Comparison of ENCODE assay signal across 13 cellular contexts in the genomic region with DNA sequence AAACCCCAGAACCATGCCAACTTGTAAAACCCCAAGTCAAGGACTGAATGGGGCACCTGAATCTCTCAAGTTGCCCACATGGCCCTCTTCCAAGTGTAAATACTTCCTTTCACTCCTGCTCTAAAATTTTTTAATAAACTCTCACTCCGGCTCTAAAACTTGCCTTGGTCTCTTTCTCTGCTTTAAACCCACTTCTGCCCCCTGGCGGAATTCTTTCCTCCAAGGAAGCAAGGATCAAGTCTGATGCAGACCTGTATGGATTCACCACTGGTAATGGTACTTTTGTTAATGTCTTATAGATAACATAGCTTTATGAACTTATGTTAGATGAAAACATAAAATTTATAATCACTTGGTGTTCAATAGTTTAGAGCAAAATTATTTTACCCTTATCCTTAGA. TPM values are rescaled to one million over a fixed set of nuclear protein-coding genes. Genes with fewer than 3 reads are reported as not detected.
DNase-seq lines count a peak whose midpoint lies in the region; ATAC-seq and TF ChIP-seq lines count a peak whose summit lies in the region.
"Had no signal": no experiment of that assay in that cellular context is flagged by ENCODE, and none has a peak within 500 bp of the region (broad histone marks: within the 10 kb centered on the region; RNA-seq: fewer than 3 reads in every experiment).

No MANE protein-coding gene starts in this region.

- H3K4me3 ChIP-seq in mammary epithelial cell (replicated peaks in 1 of 3; ENCODE audit: insufficient read depth in 1 of 3, low read depth in 2 of 3, low read length in 3 of 3) (no peak overlapping the region), stomach (no peak overlapping the region), mucosa of descending colon (no peak overlapping the region)
- H3K4me3 ChIP-seq: prostate gland had no signal

- no peak for TF ChIP-seq POLR2A in stomach (IDR thresholded peaks at IDR 0.05)

- H3K4me2 ChIP-seq in mammary epithelial cell (ENCODE audit: insufficient read depth, low read depth, low read length) = no peak overlapping the region

- H3K36me3 Mint-ChIP-seq in MCF 10A (ENCODE audit: insufficient read depth, unreplicated experiment) = peaks cover 6% of the 10 kb centered on the region
- H3K36me3 Mint-ChIP-seq: activated naive CD4-positive, alpha-beta T cell treated with anti-CD3 and anti-CD28 coated beads, Interleukin-2, amount 50 U/mL, for 72 hours had no signal

- TF ChIP-seq CTCF in MCF 10A (IDR thresholded peaks at IDR 0.05; ENCODE audit: unreplicated experiment) (no peak), mammary epithelial cell (conservative IDR thresholded peaks at IDR 0.05 in 1 of 2, IDR thresholded peaks at IDR 0.05 in 1 of 2; ENCODE audit: extremely low read depth in 1 of 2, insufficient read depth in 1 of 2, low read depth in 1 of 2, low read length in 2 of 2) (peak in 1 of 2 donors; percentile 6), stomach (IDR thresholded peaks at IDR 0.05) (no peak), mucosa of descending colon (IDR thresholded peaks at IDR 0.05) (no peak)

- H4K20me1 ChIP-seq in mammary epithelial cell (ENCODE audit: insufficient read depth, low read length) = no peaks in the 10 kb centered on the region

- in situ Hi-C loops in mammary epithelial cell (cut with MboI; ENCODE audit: low sequenced_read_pairs in 2 of 2) = no loop called here

- intact Hi-C loops in MCF 10A (cut with micrococcal nuclease) (no loop called here), mammary epithelial cell (cut with micrococcal nuclease) (no loop called here), stomach (cut with DNase I; ENCODE audit: low total_unique reads) (no loop called here), mucosa of descending colon (cut with DNase I, micrococcal nuclease) (no loop called here)

- H3K4me1 ChIP-seq in mammary epithelial cell (ENCODE audit: insufficient read depth, low read length) (peaks cover 6% of the 10 kb centered on the region), stomach (no peaks in the 10 kb centered on the region), mucosa of descending colon (ENCODE audit: low read depth) (peaks cover 3% of the 10 kb centered on the region)
- H3K4me1 ChIP-seq: prostate gland had no signal

- H3K27me3 ChIP-seq in mammary epithelial cell (ENCODE audit: insufficient read depth, low read length) = no peaks in the 10 kb centered on the region
- no peaks in the 10 kb centered on the region for H3K27me3 ChIP-seq in stomach

- no peak overlapping the region for H3K4me3 Mint-ChIP-seq in MCF 10A (ENCODE audit: unreplicated experiment)

- CTCF ChIA-PET in MCF 10A (lab: Yijun Ruan, JAX) (interaction anchor here (0.6 to 0.8 kb wide), 2 partner anchors 47 to 131 kb away, joined by 3 read pairs; no protein-coding TSS in a partner anchor), mammary epithelial cell (lab: Charles Lee; ENCODE audit: low non-redundant PET) (no interaction called here)

- no peak overlapping the region for H3K27ac Mint-ChIP-seq in MCF 10A (ENCODE audit: low read depth, unreplicated experiment)
- H3K27ac Mint-ChIP-seq: activated naive CD4-positive, alpha-beta T cell treated with anti-CD3 and anti-CD28 coated beads, Interleukin-2, amount 50 U/mL, for 72 hours had no signal

- no peak overlapping the region for H3K9ac ChIP-seq in mammary epithelial cell (ENCODE audit: insufficient read depth, low read length)

- peaks cover 4% of the 10 kb centered on the region for H3K4me1 Mint-ChIP-seq in MCF 10A (ENCODE audit: insufficient read depth, unreplicated experiment)

- H3K79me2 ChIP-seq in mammary epithelial cell (ENCODE audit: insufficient read depth, low read length) = no peaks in the 10 kb centered on the region

- H3K27me3 Mint-ChIP-seq in MCF 10A (ENCODE audit: insufficient read depth, unreplicated experiment) = no peaks in the 10 kb centered on the region

- no peak overlapping the region for H2AFZ ChIP-seq in mammary epithelial cell (ENCODE audit: low read depth, low read length)

- H3K36me3 ChIP-seq in mammary epithelial cell (ENCODE audit: insufficient read depth, low read length) = no peaks in the 10 kb centered on the region
- no peaks in the 10 kb centered on the region for H3K36me3 ChIP-seq in stomach
- no peaks in the 10 kb centered on the region for H3K36me3 ChIP-seq in mucosa of descending colon (ENCODE audit: low read depth)
- H3K36me3 ChIP-seq: prostate gland had no signal

- DNase-seq in MCF 10A (ENCODE audit: unreplicated experiment) = peak; percentile 20
- DNase-seq in mammary epithelial cell = no peak
- DNase-seq in NCI-H460 (ENCODE audit: extremely low read depth, low read depth) = peak; percentile 7
- peak; percentile 2 to 12 for DNase-seq in dermis microvascular lymphatic vessel endothelial cell (ENCODE audit: low read depth in 2 of 2)
- DNase-seq in stomach = peak; percentile 43
- no peak for DNase-seq in NCI-H226
- no peak for DNase-seq in mucosa of descending colon
- DNase-seq: cerebellar nuclear complex, NCI-H187 had no signal

- H3K9me3 ChIP-seq in mammary epithelial cell (replicated peaks; ENCODE audit: insufficient read depth, low read length) = no peaks in the 10 kb centered on the region
- H3K9me3 ChIP-seq in stomach = no peaks in the 10 kb centered on the region
- no peaks in the 10 kb centered on the region for H3K9me3 ChIP-seq in mucosa of descending colon
- H3K9me3 ChIP-seq: prostate gland had no signal

- dilution Hi-C loops in mammary epithelial cell (cut with HindIII; ENCODE audit: low sequenced_read_pairs) = no loop called here

- H3K27ac ChIP-seq in mammary epithelial cell (ENCODE audit: insufficient read depth, low read depth, low read length) = no peak overlapping the region
- no peak overlapping the region for H3K27ac ChIP-seq in stomach
- H3K27ac ChIP-seq: prostate gland had no signal

- TF ChIP-seq EP300 in stomach (IDR thresholded peaks at IDR 0.05) = no peak

- POLR2A ChIA-PET in MCF 10A (lab: Yijun Ruan, JAX) = no interaction called here

- BruUV-seq in MCF 10A (replicated peaks; lab: Mats Ljungman, UMichigan) (no TSS peak), mammary epithelial cell (replicated peaks; lab: Mats Ljungman, UMichigan) (no TSS peak)

- WGBS in mammary epithelial cell (ENCODE audit: low coverage, missing lambda C conversion rate) = 91% methylated on average over 2 of the region's 2 CpGs
- 78 to 85% (median 79%) methylated on average over 2 of the region's 2 CpGs for WGBS in stomach, 5 donors

- no peak for ATAC-seq in HG03442 (IDR thresholded peaks at IDR 0.05; ENCODE audit: unreplicated experiment)
- ATAC-seq in mucosa of descending colon = no peak
- ATAC-seq: activated naive CD4-positive, alpha-beta T cell treated with anti-CD3 and anti-CD28 coated beads, Interleukin-2, amount 50 U/mL, for 72 hours had no signal

- H3K9me3 Mint-ChIP-seq in MCF 10A (ENCODE audit: unreplicated experiment) = no peaks in the 10 kb centered on the region
- H3K9me3 Mint-ChIP-seq: activated naive CD4-positive, alpha-beta T cell treated with anti-CD3 and anti-CD28 coated beads, Interleukin-2, amount 50 U/mL, for 72 hours had no signal

RNA-seq across cellular contexts. Expression of gene SLC16A9, which starts 33.8 kb away (rescaled TPM):
- total RNA-seq in MCF 10A (2022) (0.54 and 0.84 TPM in 2 replicates), mammary epithelial cell (under 1 TPM; under 0.01 to 0.07 TPM), dermis microvascular lymphatic vessel endothelial cell (0.26 TPM in 1 of 2 replicates, not detected in the other), stomach (10 to 100 TPM in 1 of 5 donors, 1 to 10 TPM in 1, under 1 TPM in 3; 0.43 to 17.1 (median 0.58) TPM), mucosa of descending colon (10 to 100 TPM in 2 of 3 donors, 1 to 10 TPM in 1; 7.2 to 34.9 (median 28.8) TPM)
- polyA plus RNA-seq in mammary epithelial cell (0.02 TPM), stomach (1 to 10 TPM in 2 of 3 donors, under 1 TPM in 1; 0.06 to 2.9 (median 1.2) TPM)
- not detected for polyA minus RNA-seq in mammary epithelial cell
- total RNA-seq in NCI-H460 (2014; rRNA removed; shearing (Covaris generic)) = 5.0 and 5.7 TPM in 2 replicates
- polyA plus RNA-seq in NCI-H460 (2014; cell fraction: nucleus; rRNA removed) = 8.4 and 13.0 TPM in 2 replicates
- total RNA-seq: mononuclear cell had no signal

Comparison
In these comparisons a context has a peak if more than half of its experiments do, and no peak if none do; other contexts are left out.
1. DNase-seq: peak in MCF 10A (single experiment), NCI-H460 (single experiment), dermis microvascular lymphatic vessel endothelial cell (2 of 2) and stomach (single experiment); none in mammary epithelial cell (single experiment), NCI-H226 (single experiment) and mucosa of descending colon (0 of 3).